29 cellular contexts compared by ENCODE assay signal in the genomic region with DNA sequence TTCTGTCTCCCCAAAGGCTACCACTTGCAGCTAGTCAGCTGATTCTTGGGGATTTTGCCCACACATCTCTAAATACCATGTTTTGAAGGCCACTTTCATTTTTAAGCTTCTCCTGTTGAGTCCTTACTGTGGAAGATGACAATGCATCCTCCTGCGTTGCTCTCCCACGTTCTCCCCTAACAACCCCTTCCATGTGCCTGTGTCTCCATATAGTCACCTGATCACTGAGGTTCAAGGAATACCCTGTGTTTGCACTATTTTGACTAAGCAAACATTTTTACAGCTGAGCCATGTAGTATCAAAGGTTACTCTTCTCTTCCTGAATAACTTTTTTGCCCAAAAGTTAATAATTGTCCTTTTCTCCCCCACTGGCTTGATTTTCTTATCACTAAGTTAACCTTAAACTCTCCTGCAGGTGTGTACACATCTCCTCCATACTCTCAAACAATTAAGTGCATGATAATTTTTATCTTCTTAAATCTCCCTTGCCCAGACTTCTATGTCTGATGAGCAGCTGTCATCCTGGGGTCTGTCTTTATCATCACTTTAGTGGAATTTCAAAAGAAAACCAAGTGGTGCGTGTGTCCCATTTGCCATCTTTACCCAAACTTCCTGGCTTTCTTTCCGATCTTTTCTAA.
DNase-seq lines count a peak whose midpoint lies in the region; ATAC-seq, FAIRE-seq and TF ChIP-seq lines count a peak whose summit lies in the region.
"Had no signal": no experiment of that assay in that cellular context is flagged by ENCODE, and none has a peak within 500 bp of the region (broad histone marks: within the 10 kb centered on the region; RNA-seq: fewer than 3 reads in every experiment).

No MANE protein-coding gene starts in this region.

- H3K4me3 ChIP-seq in K562, result no peak overlapping the region
- H3K4me3 ChIP-seq in pancreas, result no peak overlapping the region
- no peak overlapping the region for H3K4me3 ChIP-seq in transverse colon
- H3K4me3 ChIP-seq: neural progenitor cell, PC-9, right atrium auricular region, SK-N-MC had no signal

- H3K9ac ChIP-seq in K562 (ENCODE audit: insufficient read depth in 1 of 2, low read depth in 2 of 2, low read length in 2 of 2), result no peak overlapping the region
- H3K9ac ChIP-seq: neural progenitor cell, parathyroid adenoma had no signal

- H3K4me2 ChIP-seq in K562 (ENCODE audit: insufficient read depth, low read length), result no peak overlapping the region
- H3K4me2 ChIP-seq: neural progenitor cell, PC-9 had no signal

- peak; percentile 83 for DNase-seq in DMS53 (lab: John Stamatoyannopoulos, UW)
- DNase-seq in K562 (ENCODE audit: extremely low read depth in 1 of 4, low spot score in 3 of 4), result no peak
- DNase-seq in left colon, result peak in 1 of 2 donors; percentile 40
- DNase-seq in pancreas, result peak in 3 of 6 donors; percentile 18 to 21 (median 21)
- no peak for DNase-seq in iPS-NIHi11 (ENCODE audit: low spot score)
- no peak for DNase-seq in NCI-H146 (lab: John Stamatoyannopoulos, UW)
- no peak for DNase-seq in transverse colon
- DNase-seq: activated CD8-positive, alpha-beta memory T cell treated with anti-CD3 and anti-CD28 coated beads, Interleukin-2, amount 10 ng/mL, durations not matched to agents 7 days and 5 days; activated T-cell treated with anti-CD3 and anti-CD28 coated beads, Interleukin-2, amount 50 U/mL, for 72 hours; AML-193; caudate nucleus; CD4-positive, CD25-positive, alpha-beta regulatory T cell; cortex of kidney; effector memory CD8-positive, alpha-beta T cell; kidney; NCI-H1048; NCI-H1694 treated with DMSO at 0.1 percent for 48 hours; NCI-H524; PC-9; stimulated activated CD4-positive, alpha-beta T cell treated with anti-CD3 and anti-CD28 coated beads, Interleukin-1b, Interleukin-23, amount 100 ng/mL, for 48 hours; stimulated activated naive CD8-positive, alpha-beta T cell treated with anti-CD3 and anti-CD28 coated beads, Interleukin-15, Interleukin-2, amounts not matched to agents 100 U/mL and 50 U/mL, for 24 hours; T-helper 1 cell had no signal

- H2AFZ ChIP-seq in K562 (ENCODE audit: low read depth, low read length), result no peak overlapping the region
- H2AFZ ChIP-seq: parathyroid adenoma, PC-9 had no signal

- no peaks in the 10 kb centered on the region for H3K27me3 ChIP-seq in K562 (ENCODE audit: control insufficient read depth in 2 of 2, insufficient read depth in 2 of 2, low read length in 2 of 2)
- H3K27me3 ChIP-seq in pancreas, result no peaks in the 10 kb centered on the region
- H3K27me3 ChIP-seq in transverse colon, result no peaks in the 10 kb centered on the region
- H3K27me3 ChIP-seq: neural progenitor cell, right atrium auricular region had no signal

- H4K20me1 ChIP-seq in K562 (replicated peaks; ENCODE audit: control insufficient read depth, insufficient read depth, low read length), result no peaks in the 10 kb centered on the region

- POLR2A ChIA-PET in K562 (lab: Yijun Ruan, JAX), result no interaction called here

- TF ChIP-seq CTCF in K562 (IDR thresholded peaks at IDR 0.05 in 2 of 3, conservative IDR thresholded peaks at IDR 0.05 in 1 of 3; ENCODE audit: insufficient read depth in 2 of 3, low read depth in 1 of 3, low read length in 3 of 3) (no peak), pancreas (IDR thresholded peaks at IDR 0.05) (no peak), transverse colon (IDR thresholded peaks at IDR 0.05) (no peak)

- TF ChIP-seq POLR2A in K562 (conservative IDR thresholded peaks at IDR 0.05) (no peak), transverse colon (IDR thresholded peaks at IDR 0.05) (no peak)

- CTCF ChIA-PET in K562 (lab: Yijun Ruan, JAX; ENCODE audit: low intra/inter-chr PET ratio), result no interaction called here

- H3K27ac ChIP-seq in K562 (ENCODE audit: extremely low read depth, low read depth, low read length) (no peak overlapping the region), pancreas (peak overlapping the region; percentile 19 to 64 (median 42)), transverse colon (peak overlapping the region in 1 of 4 donors; percentile 47)
- H3K27ac ChIP-seq: neural progenitor cell, parathyroid adenoma, PC-9, right atrium auricular region, SK-N-MC had no signal

- TF ChIP-seq EP300 in K562 (IDR thresholded peaks at IDR 0.05; ENCODE audit: low read length) (no peak), transverse colon (IDR thresholded peaks at IDR 0.05; ENCODE audit: low read depth) (no peak)

- no peak for TF ChIP-seq RAD21 in K562 (CRISPR knock-in tag; conservative IDR thresholded peaks at IDR 0.05 in 1 of 2, IDR thresholded peaks at IDR 0.05 in 1 of 2)

- no peaks in the 10 kb centered on the region for H3K9me1 ChIP-seq in K562 (ENCODE audit: control insufficient read depth, insufficient read depth, low read length)

- in situ Hi-C loops in K562 (cut with MboI) (no loop called here), transverse colon (cut with MboI; ENCODE audit: low pct_ligation_motif_present in 1 of 4, low pct_unique_long_range_greater_than_20kb in 1 of 4, low sequenced_read_pairs in 3 of 4) (no loop called here)

- WGBS in K562 (ENCODE audit: insufficient coverage, low coverage, missing lambda C conversion rate), result 6% methylated on average over 4 of the region's 4 CpGs
- WGBS in pancreas, 2 donors, result 15 to 20% methylated on average over 4 of the region's 4 CpGs
- 53 to 63% methylated on average over 4 of the region's 4 CpGs for WGBS in transverse colon (ENCODE audit: low coverage in 1 of 2), 2 donors

- no peaks in the 10 kb centered on the region for H3K36me3 ChIP-seq in K562 (ENCODE audit: control insufficient read depth, insufficient read depth, low read length)
- H3K36me3 ChIP-seq in pancreas, result no peaks in the 10 kb centered on the region
- no peaks in the 10 kb centered on the region for H3K36me3 ChIP-seq in transverse colon
- H3K36me3 ChIP-seq: neural progenitor cell, right atrium auricular region had no signal

- ATAC-seq in K562 (no peak), left colon (peak; percentile 96), pancreas (peak; percentile 82 to 90 (median 84)), GM21381 (IDR thresholded peaks at IDR 0.05; ENCODE audit: unreplicated experiment) (no peak)
- ATAC-seq: activated CD8-positive, alpha-beta memory T cell treated with anti-CD3 and anti-CD28 coated beads, Interleukin-2, amount 10 ng/mL, durations not matched to agents 7 days and 5 days; activated T-cell treated with anti-CD3 and anti-CD28 coated beads, Interleukin-2, amount 50 U/mL, for 72 hours; effector memory CD8-positive, alpha-beta T cell; stimulated activated naive CD8-positive, alpha-beta T cell treated with anti-CD3 and anti-CD28 coated beads, Interleukin-15, Interleukin-2, amounts not matched to agents 100 U/mL and 50 U/mL, for 24 hours had no signal

- BruUV-seq in K562 (replicated peaks; lab: Mats Ljungman, UMichigan), result no TSS peak

- 0 out of 5 replicates have a peak, but pooled peaks cover 0 to 4% of the 10 kb centered on the region in 2 experiments for H3K4me1 ChIP-seq in K562 (replicated peaks in 1 of 2; ENCODE audit: control insufficient read depth in 2 of 2, insufficient read depth in 2 of 2, low read length in 2 of 2)
- H3K4me1 ChIP-seq in pancreas, result peaks cover 28 to 49% (median 43%) of the 10 kb centered on the region in 3 donors
- peaks cover 0 to 39% (median 14%) of the 10 kb centered on the region in 4 donors for H3K4me1 ChIP-seq in transverse colon

- FAIRE-seq in K562 (lab: Jason Lieb, UNC), result no peak
- no peak for FAIRE-seq in pancreas (lab: Jason Lieb, UNC)
- FAIRE-seq: astrocyte, GM12891, kidney had no signal

- H3K9me3 ChIP-seq in K562 (replicated peaks; ENCODE audit: control insufficient read depth, insufficient read depth, low read depth, low read length), result no peaks in the 10 kb centered on the region
- no peaks in the 10 kb centered on the region for H3K9me3 ChIP-seq in pancreas
- H3K9me3 ChIP-seq in transverse colon, result no peaks in the 10 kb centered on the region
- H3K9me3 ChIP-seq: right atrium auricular region had no signal

- intact Hi-C loops in K562 (cut with micrococcal nuclease), result no loop called here
- intact Hi-C loops in left colon (cut with DNase I, micrococcal nuclease), result no loop called here
- intact Hi-C loops in pancreas (cut with DNase I), result no loop called here
- intact Hi-C loops in transverse colon (cut with DNase I; ENCODE audit: low total_unique reads), result no loop called here

- H3K79me2 ChIP-seq in K562 (ENCODE audit: control insufficient read depth, insufficient read depth, low read length), result no peaks in the 10 kb centered on the region
- H3K79me2 ChIP-seq: parathyroid adenoma had no signal

TF ChIP-seq in K562, 482 proteins besides CTCF, POLR2A, EP300 and RAD21:
- 0 out of 2 replicates have a peak, but pooled peaks have one; percentile 7 for TF ChIP-seq CBFA2T2 (conservative IDR thresholded peaks at IDR 0.05)
- no peak for TF ChIP-seq TFAM (CRISPR knock-in tag; conservative IDR thresholded peaks at IDR 0.05)
- TF ChIP-seq, protein P1, sequence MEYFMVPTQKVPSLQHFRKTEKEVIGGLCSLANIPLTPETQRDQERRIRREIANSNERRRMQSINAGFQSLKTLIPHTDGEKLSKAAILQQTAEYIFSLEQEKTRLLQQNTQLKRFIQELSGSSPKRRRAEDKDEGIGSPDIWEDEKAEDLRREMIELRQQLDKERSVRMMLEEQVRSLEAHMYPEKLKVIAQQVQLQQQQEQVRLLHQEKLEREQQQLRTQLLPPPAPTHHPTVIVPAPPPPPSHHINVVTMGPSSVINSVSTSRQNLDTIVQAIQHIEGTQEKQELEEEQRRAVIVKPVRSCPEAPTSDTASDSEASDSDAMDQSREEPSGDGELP (CRISPR knock-in tag; IDR thresholded peaks at IDR 0.05; ENCODE audit: borderline replicate concordance), result no peak
- no peak for TF ChIP-seq CEBPB (tag; IDR thresholded peaks at IDR 0.05)

Comparison
In these comparisons a context has a peak if more than half of its experiments do, and no peak if none do; other contexts are left out.
1. ATAC-seq: peak in left colon (single experiment) and pancreas (4 of 4); none in K562 (single experiment) and GM21381 (single experiment).